In the genomic region with DNA sequence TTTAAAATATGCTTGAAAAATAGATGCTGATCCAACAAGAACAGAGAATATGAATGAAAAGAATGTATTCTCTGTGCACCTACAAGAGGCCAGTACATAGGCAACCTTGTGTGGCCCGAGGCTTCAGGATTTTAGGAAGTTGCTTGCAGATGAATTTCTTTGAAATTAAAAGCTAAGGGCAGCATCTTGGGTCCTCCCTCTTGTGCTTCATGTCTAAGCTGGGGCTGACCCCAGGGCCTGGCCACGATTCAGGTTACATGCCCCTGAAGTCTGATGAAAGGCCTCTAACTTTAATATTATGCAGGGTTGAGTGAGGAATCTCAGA, we compare ENCODE assay signal across 29 cellular contexts.
"Had no signal": no experiment of that assay in that cellular context is flagged by ENCODE, and none has a peak within 500 bp of the region (broad histone marks: within the 10 kb centered on the region; RNA-seq: fewer than 3 reads in every experiment).

No MANE protein-coding gene starts in this region.

- FAIRE-seq: astrocyte, TTC549 had no signal

- H3K9me3 ChIP-seq: body of pancreas, breast epithelium, SJCRH30, SK-N-SH had no signal

- H3K4me2 ChIP-seq: SK-N-SH had no signal

- H3K36me3 ChIP-seq: breast epithelium, SJCRH30 had no signal

- H3K4me3 Mint-ChIP-seq: activated CD4-positive, alpha-beta T cell treated with anti-CD3 and anti-CD28 coated beads, Interleukin-2, amount 10 ng/mL, durations not matched to agents 7 days and 5 days; activated naive CD8-positive, alpha-beta T cell treated with anti-CD3 and anti-CD28 coated beads for 36 hours; T-helper 1 cell treated with Interleukin-12 subunit alpha and Interleukin-12 subunit beta and Interleukin-4 antibody, amounts not matched to agents 30 μg/mL and 1 μg/mL, for 36 hours; T-helper 2 cell treated with Interferon-gamma antibody and Interleukin-4, amounts not matched to agents 5 μg/mL and 100 μg/mL, for 36 hours had no signal

- H3K9ac ChIP-seq: SK-N-SH had no signal

- H3K36me3 Mint-ChIP-seq: activated naive CD8-positive, alpha-beta T cell treated with anti-CD3 and anti-CD28 coated beads for 36 hours had no signal

- H3K4me3 ChIP-seq: body of pancreas, breast epithelium, SJCRH30 had no signal

- ATAC-seq: body of pancreas, Panc1 had no signal

- H3K27me3 ChIP-seq: body of pancreas, breast epithelium, SJCRH30 had no signal

- DNase-seq: activated CD4-positive, alpha-beta T cell treated with anti-CD3 and anti-CD28 coated beads, Interleukin-2, amount 10 ng/mL, durations not matched to agents 7 days and 5 days; activated CD4-positive, alpha-beta T cell treated with anti-CD3 and anti-CD28 coated beads, Interleukin-2, amount 50 U/mL, for 48 hours; activated CD8-positive, alpha-beta memory T cell treated with anti-CD3 and anti-CD28 coated beads, Interleukin-2, amount 50 U/mL, for 4 hours; activated effector memory CD4-positive, alpha-beta T cell treated with Interleukin-2 at 50 U/mL for 16 hours; activated naive CD4-positive, alpha-beta T cell treated with anti-CD3 and anti-CD28 coated beads, Interleukin-2, amount 50 U/mL, for 16 hours; activated naive CD8-positive, alpha-beta T cell treated with anti-CD3 and anti-CD28 coated beads for 36 hours; activated T-cell treated with anti-CD3 and anti-CD28 coated beads for 4 hours; activated T-cell treated with anti-CD3 and anti-CD28 coated beads, Interleukin-2, amount 50 U/mL, for 48 hours; amygdala; body of pancreas; central memory CD4-positive, alpha-beta T cell; Karpas-422; KBM-7; NCI-H1105; NCI-H1436; NCI-H1694; NCI-H1930; NCI-H2081 treated with DMSO at 0.1 percent for 48 hours; NCI-H345; NCI-H524 treated with DMSO at 0.1 percent for 48 hours; SHP77; SJCRH30; SK-N-SH had no signal

- H3K4me1 Mint-ChIP-seq: activated CD4-positive, alpha-beta T cell treated with anti-CD3 and anti-CD28 coated beads, Interleukin-2, amount 10 ng/mL, durations not matched to agents 7 days and 5 days; activated naive CD8-positive, alpha-beta T cell treated with anti-CD3 and anti-CD28 coated beads for 36 hours had no signal

- H3K4me1 ChIP-seq: body of pancreas, breast epithelium, SJCRH30 had no signal

- H3K27ac ChIP-seq: body of pancreas, breast epithelium, SJCRH30 had no signal

- H3K27me3 Mint-ChIP-seq: activated CD4-positive, alpha-beta T cell treated with anti-CD3 and anti-CD28 coated beads, Interleukin-2, amount 10 ng/mL, durations not matched to agents 7 days and 5 days had no signal

- H3K9me3 Mint-ChIP-seq: activated CD4-positive, alpha-beta T cell treated with anti-CD3 and anti-CD28 coated beads, Interleukin-2, amount 10 ng/mL, durations not matched to agents 7 days and 5 days; activated naive CD8-positive, alpha-beta T cell treated with anti-CD3 and anti-CD28 coated beads for 36 hours; T-helper 1 cell treated with Interleukin-12 subunit alpha and Interleukin-12 subunit beta and Interleukin-4 antibody, amounts not matched to agents 30 μg/mL and 1 μg/mL, for 36 hours; T-helper 2 cell treated with Interferon-gamma antibody and Interleukin-4, amounts not matched to agents 5 μg/mL and 100 μg/mL, for 36 hours had no signal

- H3K27ac Mint-ChIP-seq: activated CD4-positive, alpha-beta T cell treated with anti-CD3 and anti-CD28 coated beads, Interleukin-2, amount 10 ng/mL, durations not matched to agents 7 days and 5 days; activated naive CD8-positive, alpha-beta T cell treated with anti-CD3 and anti-CD28 coated beads for 36 hours; T-helper 1 cell treated with Interleukin-12 subunit alpha and Interleukin-12 subunit beta and Interleukin-4 antibody, amounts not matched to agents 30 μg/mL and 1 μg/mL, for 36 hours; T-helper 2 cell treated with Interferon-gamma antibody and Interleukin-4, amounts not matched to agents 5 μg/mL and 100 μg/mL, for 36 hours had no signal
